1 cellular context compared by ENCODE assay signal in genomic region chr4:158314756-158315487, GRCh38.
TF ChIP-seq lines count a peak whose summit lies in the region.

No MANE protein-coding gene starts in this region.

TF ChIP-seq in SK-N-SH, 30 proteins besides CTCF, POLR2A, EP300 and RAD21 (continued from another document):
- TF ChIP-seq ZBTB33 (IDR thresholded peaks at IDR 0.05; ENCODE audit: borderline replicate concordance, low read depth) (no peak), REST (IDR thresholded peaks at IDR 0.05; ENCODE audit: low read depth, low read length) (no peak), MAX (IDR thresholded peaks at IDR 0.05; ENCODE audit: low read depth) (no peak), GATA2 (CRISPR knock-in tag; IDR thresholded peaks at IDR 0.05) (no peak)
TF ChIP-seq in SK-N-SH: peak in this region for 6.
